ENCODE assay signal across 11 cellular contexts in genomic region chr3:156751461-156752025, GRCh38.
DNase-seq lines count a peak whose midpoint lies in the region; ATAC-seq and TF ChIP-seq lines count a peak whose summit lies in the region.
"Had no signal": no experiment of that assay in that cellular context is flagged by ENCODE, and none has a peak within 500 bp of the region (broad histone marks: within the 10 kb centered on the region; RNA-seq: fewer than 3 reads in every experiment).

No MANE protein-coding gene starts in this region.

- no peaks in the 10 kb centered on the region for H3K9me3 ChIP-seq in prostate gland
- 0 out of 2 replicates have a peak, but pooled peaks cover 6% of the 10 kb centered on the region for H3K9me3 ChIP-seq in OCI-LY7 (ENCODE audit: low read length)
- H3K9me3 ChIP-seq: body of pancreas, neutrophil, thyroid gland had no signal

- peaks cover 9% of the 10 kb centered on the region for H3K9me3 Mint-ChIP-seq in activated naive CD8-positive, alpha-beta T cell treated with anti-CD3 and anti-CD28 coated beads, Interleukin-2, amount 50 U/mL, for 24 hours

- no peaks in the 10 kb centered on the region for H3K27me3 ChIP-seq in prostate gland (replicated peaks; ENCODE audit: insufficient read depth)
- H3K27me3 ChIP-seq: body of pancreas, thyroid gland had no signal

- TF ChIP-seq POLR2A in prostate gland (IDR thresholded peaks at IDR 0.05) = no peak

- no peak overlapping the region for H3K27ac Mint-ChIP-seq in activated naive CD8-positive, alpha-beta T cell treated with anti-CD3 and anti-CD28 coated beads, Interleukin-2, amount 50 U/mL, for 24 hours

- peaks cover 5% of the 10 kb centered on the region for H3K27me3 Mint-ChIP-seq in activated naive CD8-positive, alpha-beta T cell treated with anti-CD3 and anti-CD28 coated beads, Interleukin-2, amount 50 U/mL, for 24 hours

- CTCF ChIA-PET in OCI-LY7 (lab: Charles Lee; ENCODE audit: unreplicated experiment) = no interaction called here

- no peak overlapping the region for H3K4me2 ChIP-seq in OCI-LY7 (ENCODE audit: low read length)

- peak overlapping the region in 1 of 2 donors; percentile 39 for H3K27ac ChIP-seq in prostate gland
- no peak overlapping the region for H3K27ac ChIP-seq in OCI-LY7 (ENCODE audit: low read depth, low read length, poor library complexity, severe bottlenecking)
- H3K27ac ChIP-seq: body of pancreas, neutrophil had no signal

- WGBS in prostate gland = 9% methylated on average over 15 of the region's 15 CpGs

- no peak overlapping the region for H2AFZ ChIP-seq in OCI-LY7 (ENCODE audit: low read length)

- DNase-seq in GM04503 (ENCODE audit: low read depth) (peak; percentile 98), Right ventricle myocardium superior (peak; percentile 70), prostate gland (ENCODE audit: low spot score) (peak; percentile 43), putamen (ENCODE audit: low spot score) (no peak), OCI-LY7 (ENCODE audit: low spot score) (no peak)
- DNase-seq in activated naive CD8-positive, alpha-beta T cell treated with anti-CD3 and anti-CD28 coated beads, Interleukin-2, amount 50 U/mL, for 24 hours = no peak

- no peaks in the 10 kb centered on the region for H3K9me2 ChIP-seq in OCI-LY7 (ENCODE audit: insufficient read depth, low read length)

- intact Hi-C loops in Right ventricle myocardium superior (cut with DNase I) = no loop called here
- intact Hi-C loops in prostate gland (cut with DNase I) = no loop called here
- intact Hi-C loops in OCI-LY7 (cut with micrococcal nuclease; ENCODE audit: unreplicated experiment) = no loop called here

- no peak for TF ChIP-seq CTCF in prostate gland (IDR thresholded peaks at IDR 0.05)
- TF ChIP-seq CTCF in OCI-LY7 (conservative IDR thresholded peaks at IDR 0.05; ENCODE audit: low read length) = no peak

- H3K36me3 ChIP-seq in prostate gland (no peaks in the 10 kb centered on the region), OCI-LY7 (ENCODE audit: insufficient read depth, low read length) (no peaks in the 10 kb centered on the region)
- H3K36me3 ChIP-seq: neutrophil, thyroid gland had no signal

- H3K36me3 Mint-ChIP-seq in activated naive CD8-positive, alpha-beta T cell treated with anti-CD3 and anti-CD28 coated beads, Interleukin-2, amount 50 U/mL, for 24 hours (ENCODE audit: low read depth) = peaks cover 3% of the 10 kb centered on the region

- no peaks in the 10 kb centered on the region for H3K4me1 Mint-ChIP-seq in activated naive CD8-positive, alpha-beta T cell treated with anti-CD3 and anti-CD28 coated beads, Interleukin-2, amount 50 U/mL, for 24 hours

- no TSS peak for BruUV-seq in OCI-LY7 (replicated peaks; lab: Mats Ljungman, UMichigan)

- H3K79me2 ChIP-seq in OCI-LY7 (ENCODE audit: insufficient read depth, low read depth, low read length) = no peaks in the 10 kb centered on the region

- H3K4me3 Mint-ChIP-seq in activated naive CD8-positive, alpha-beta T cell treated with anti-CD3 and anti-CD28 coated beads, Interleukin-2, amount 50 U/mL, for 24 hours = no peak overlapping the region

- no peaks in the 10 kb centered on the region for H4K20me1 ChIP-seq in OCI-LY7 (ENCODE audit: insufficient read depth, low read length)

- H3K4me3 ChIP-seq in prostate gland (no peak overlapping the region), OCI-LY7 (ENCODE audit: low read depth, low read length, poor library complexity, severe bottlenecking) (no peak overlapping the region)
- H3K4me3 ChIP-seq: body of pancreas, thyroid gland had no signal

- H3K4me1 ChIP-seq in prostate gland (replicated peaks) (no peaks in the 10 kb centered on the region), OCI-LY7 (ENCODE audit: insufficient read depth, low read length, poor library complexity, severe bottlenecking) (no peaks in the 10 kb centered on the region)
- H3K4me1 ChIP-seq: body of pancreas had no signal

- POLR2A ChIA-PET in OCI-LY7 (lab: Charles Lee) = no interaction called here

- ATAC-seq in SK-N-SH treated with all-trans-retinoic acid at 6 μM for 48 hours = peak; percentile 81
- ATAC-seq in Right ventricle myocardium superior (ENCODE audit: poor library complexity) = peak; percentile 84
- ATAC-seq in activated naive CD8-positive, alpha-beta T cell treated with anti-CD3 and anti-CD28 coated beads, Interleukin-2, amount 50 U/mL, for 24 hours = no peak
- no peak for ATAC-seq in HG03039 (IDR thresholded peaks at IDR 0.05; ENCODE audit: unreplicated experiment)
- ATAC-seq: body of pancreas had no signal

TF ChIP-seq in SK-N-SH treated with all-trans-retinoic acid at 6 μM for 48 hours, 23 proteins besides CTCF, POLR2A, EP300 and RAD21:
- TF ChIP-seq ZFP30 (CRISPR knock-in tag; IDR thresholded peaks at IDR 0.05) (no peak), TSHZ2 (CRISPR knock-in tag; IDR thresholded peaks at IDR 0.05) (no peak), TCF4 (CRISPR knock-in tag; IDR thresholded peaks at IDR 0.05; ENCODE audit: borderline replicate concordance) (peak; percentile 39; the same call in 1 of the 2 replicates), POU6F1 (CRISPR knock-in tag; IDR thresholded peaks at IDR 0.05; ENCODE audit: borderline replicate concordance, low read depth) (no peak), ZC3H10 (CRISPR knock-in tag; IDR thresholded peaks at IDR 0.05) (no peak)

Comparison
In these comparisons a context has a peak if more than half of its experiments do, and no peak if none do; other contexts are left out.
1. DNase-seq: peak in GM04503 (single experiment), Right ventricle myocardium superior (single experiment) and prostate gland (single experiment); none in activated naive CD8-positive, alpha-beta T cell treated with anti-CD3 and anti-CD28 coated beads, Interleukin-2, amount 50 U/mL, for 24 hours (single experiment), putamen (single experiment) and OCI-LY7 (single experiment).
2. ATAC-seq: peak in SK-N-SH treated with all-trans-retinoic acid at 6 μM for 48 hours (single experiment) and Right ventricle myocardium superior (single experiment); none in activated naive CD8-positive, alpha-beta T cell treated with anti-CD3 and anti-CD28 coated beads, Interleukin-2, amount 50 U/mL, for 24 hours (single experiment) and HG03039 (single experiment).